ENCODE assay signal across 21 cellular contexts in genomic region chr9:109536859-109537258, GRCh38. TPM values are rescaled to one million over a fixed set of nuclear protein-coding genes. Genes with fewer than 3 reads are reported as not detected.
DNase-seq lines count a peak whose midpoint lies in the region; ATAC-seq and TF ChIP-seq lines count a peak whose summit lies in the region.
"Had no signal": no experiment of that assay in that cellular context is flagged by ENCODE, and none has a peak within 500 bp of the region (broad histone marks: within the 10 kb centered on the region; RNA-seq: fewer than 3 reads in every experiment).

No MANE protein-coding gene starts in this region.

- no peaks in the 10 kb centered on the region for H3K4me1 Mint-ChIP-seq in T-helper 2 cell treated with Interferon-gamma antibody and Interleukin-4, amounts not matched to agents 5 μg/mL and 100 μg/mL, for 36 hours (ENCODE audit: low read depth)
- H3K4me1 Mint-ChIP-seq: CD4-positive, alpha-beta memory T cell had no signal

- H3K27me3 Mint-ChIP-seq in T-helper 2 cell treated with Interferon-gamma antibody and Interleukin-4, amounts not matched to agents 5 μg/mL and 100 μg/mL, for 36 hours (ENCODE audit: low read depth): peaks cover 7% of the 10 kb centered on the region

- no peaks in the 10 kb centered on the region for H3K36me3 ChIP-seq in adrenal gland (replicated peaks in 1 of 2)
- H3K36me3 ChIP-seq: BLaER1 had no signal

- H3K4me1 ChIP-seq in adrenal gland (replicated peaks in 1 of 2): no peaks in the 10 kb centered on the region
- H3K4me1 ChIP-seq: BLaER1 had no signal

- no peak for TF ChIP-seq CTCF in adrenal gland (IDR thresholded peaks at IDR 0.05)

- no peaks in the 10 kb centered on the region for H3K27me3 ChIP-seq in adrenal gland
- H3K27me3 ChIP-seq: BLaER1 had no signal

- H3K27ac ChIP-seq in adrenal gland: no peak overlapping the region
- H3K27ac ChIP-seq: BLaER1, GM23248 had no signal

- no peak overlapping the region for H3K27ac Mint-ChIP-seq in T-helper 2 cell treated with Interferon-gamma antibody and Interleukin-4, amounts not matched to agents 5 μg/mL and 100 μg/mL, for 36 hours
- H3K27ac Mint-ChIP-seq: CD4-positive, alpha-beta memory T cell had no signal

- no peaks in the 10 kb centered on the region for H3K9me3 Mint-ChIP-seq in T-helper 2 cell treated with Interferon-gamma antibody and Interleukin-4, amounts not matched to agents 5 μg/mL and 100 μg/mL, for 36 hours

- no peaks in the 10 kb centered on the region for H3K36me3 Mint-ChIP-seq in T-helper 2 cell treated with Interferon-gamma antibody and Interleukin-4, amounts not matched to agents 5 μg/mL and 100 μg/mL, for 36 hours (ENCODE audit: low read depth)
- H3K36me3 Mint-ChIP-seq: CD4-positive, alpha-beta memory T cell had no signal

- H3K4me3 ChIP-seq in adrenal gland: no peak overlapping the region
- H3K4me3 ChIP-seq: BLaER1, GM23248 had no signal

- peak; percentile 3 for DNase-seq in NCI-H82 (lab: John Stamatoyannopoulos, UW)
- DNase-seq in NCI-H82 treated with DMSO at 0.1 percent for 48 hours (lab: John Stamatoyannopoulos, UW; ENCODE audit: unreplicated experiment): no peak
- peak in 6 of 7 donors; percentile 20 to 49 (median 33) for DNase-seq in adrenal gland
- DNase-seq in left lobe of liver (ENCODE audit: low spot score): no peak
- no peak for DNase-seq in H4 (ENCODE audit: low spot score)
- DNase-seq in T-helper 2 cell treated with Interferon-gamma antibody and Interleukin-4, amounts not matched to agents 5 μg/mL and 100 μg/mL, for 36 hours (ENCODE audit: low spot score): no peak
- DNase-seq: CD4-positive, alpha-beta memory T cell; DMS79; GM23248; KBM-7; NCI-H187; NCI-H2107; NCI-H226; NCI-H524; SHP77 treated with DMSO at 0.1 percent for 48 hours; SK-N-SH had no signal

- WGBS in adrenal gland, 4 donors: 25 to 47% (median 39%) methylated on average over 3 of the region's 3 CpGs

- H3K4me3 Mint-ChIP-seq in T-helper 2 cell treated with Interferon-gamma antibody and Interleukin-4, amounts not matched to agents 5 μg/mL and 100 μg/mL, for 36 hours: no peak overlapping the region

- no peak for TF ChIP-seq POLR2A in adrenal gland (IDR thresholded peaks at IDR 0.05)

- ATAC-seq in left lobe of liver (peak; percentile 33), HG03280 (IDR thresholded peaks at IDR 0.05; ENCODE audit: unreplicated experiment) (no peak)
- ATAC-seq: HCT116, HepG2 had no signal

- intact Hi-C loops in adrenal gland (cut with DNase I): no loop called here

- no peaks in the 10 kb centered on the region for H3K9me3 ChIP-seq in adrenal gland (replicated peaks in 1 of 3)
- H3K9me3 ChIP-seq: SK-N-SH had no signal

RNA-seq across cellular contexts. Expression of gene PTPN3, which starts 38.8 kb away (rescaled TPM):
- 1 to 10 TPM; 2.5 to 5.5 (median 3.2) TPM for total RNA-seq in adrenal gland
- polyA plus RNA-seq in adrenal gland: 1 to 10 TPM; 1.6 to 6.1 (median 3.1) TPM
- total RNA-seq in left lobe of liver: 14.3 TPM
- 5.2 and 5.9 TPM in 2 replicates for total RNA-seq in H4 (2014; rRNA removed; shearing (Covaris generic))
- total RNA-seq: CD4-positive, alpha-beta memory T cell; OCI-LY7 had no signal
- polyA plus RNA-seq: CD4-positive, alpha-beta memory T cell had no signal

Comparison
In these comparisons a context has a peak if more than half of its experiments do, and no peak if none do; other contexts are left out.
1. DNase-seq: peak in NCI-H82 (single experiment) and adrenal gland (6 of 7); none in NCI-H82 treated with DMSO at 0.1 percent for 48 hours (single experiment), left lobe of liver (single experiment), H4 (single experiment) and T-helper 2 cell treated with Interferon-gamma antibody and Interleukin-4, amounts not matched to agents 5 μg/mL and 100 μg/mL, for 36 hours (single experiment).